ENCODE assay signal across 11 cellular contexts in genomic region chr1:147840909-147841308, GRCh38.
DNase-seq lines count a peak whose midpoint lies in the region; TF ChIP-seq lines count a peak whose summit lies in the region.
"Had no signal": no experiment of that assay in that cellular context is flagged by ENCODE, and none has a peak within 500 bp of the region (broad histone marks: within the 10 kb centered on the region; RNA-seq: fewer than 3 reads in every experiment).

No MANE protein-coding gene starts in this region.

- no peak for TF ChIP-seq EP300 in Ishikawa (IDR thresholded peaks at IDR 0.05; ENCODE audit: borderline replicate concordance)

- H3K36me3 Mint-ChIP-seq in activated naive CD4-positive, alpha-beta T cell treated with anti-CD3 and anti-CD28 coated beads, Interleukin-2, amount 10 ng/mL, durations not matched to agents 7 days and 5 days, result no peaks in the 10 kb centered on the region

- TF ChIP-seq CTCF in uterus (IDR thresholded peaks at IDR 0.05), result no peak

- no peak overlapping the region for H3K4me3 Mint-ChIP-seq in activated naive CD4-positive, alpha-beta T cell treated with anti-CD3 and anti-CD28 coated beads, Interleukin-2, amount 10 ng/mL, durations not matched to agents 7 days and 5 days
- H3K4me3 Mint-ChIP-seq: nephron had no signal

- peaks cover 8% of the 10 kb centered on the region for H3K27me3 Mint-ChIP-seq in activated naive CD4-positive, alpha-beta T cell treated with anti-CD3 and anti-CD28 coated beads, Interleukin-2, amount 10 ng/mL, durations not matched to agents 7 days and 5 days

- no peak overlapping the region for H3K27ac Mint-ChIP-seq in activated naive CD4-positive, alpha-beta T cell treated with anti-CD3 and anti-CD28 coated beads, Interleukin-2, amount 10 ng/mL, durations not matched to agents 7 days and 5 days
- H3K27ac Mint-ChIP-seq: nephron had no signal

- H3K27me3 ChIP-seq in uterus, result no peaks in the 10 kb centered on the region

- TF ChIP-seq POLR2A in uterus (IDR thresholded peaks at IDR 0.05), result no peak

- H3K4me1 Mint-ChIP-seq in activated naive CD4-positive, alpha-beta T cell treated with anti-CD3 and anti-CD28 coated beads, Interleukin-2, amount 10 ng/mL, durations not matched to agents 7 days and 5 days, result no peaks in the 10 kb centered on the region

- H3K27ac ChIP-seq in uterus, result no peak overlapping the region

- no peaks in the 10 kb centered on the region for H3K36me3 ChIP-seq in uterus

- DNase-seq in activated naive CD4-positive, alpha-beta T cell treated with anti-CD3 and anti-CD28 coated beads, Interleukin-2, amount 50 U/mL, for 16 hours, result peak; percentile 12
- no peak for DNase-seq in activated naive CD4-positive, alpha-beta T cell treated with anti-CD3 and anti-CD28 coated beads, Interleukin-2, amount 10 ng/mL, durations not matched to agents 7 days and 5 days
- DNase-seq in cerebellar cortex (ENCODE audit: low spot score), result peak; percentile 17
- DNase-seq in stimulated activated CD8-positive, alpha-beta memory T cell treated with anti-CD3 and anti-CD28 coated beads, Interleukin-4, amount 100 ng/mL, for 48 hours, result peak; percentile 34
- no peak for DNase-seq in uterus
- DNase-seq in middle frontal gyrus (ENCODE audit: extremely low spot score, low spot score), result no peak
- no peak for DNase-seq in KG1 (lab: John Stamatoyannopoulos, UW)
- DNase-seq: amniotic stem cell, NCI-H1436 had no signal

- intact Hi-C loops in uterus (cut with DNase I; ENCODE audit: low total_unique reads), result no loop called here

- no peaks in the 10 kb centered on the region for H3K4me1 ChIP-seq in uterus

- no peak overlapping the region for H3K4me3 ChIP-seq in uterus

- no peaks in the 10 kb centered on the region for H3K9me3 Mint-ChIP-seq in activated naive CD4-positive, alpha-beta T cell treated with anti-CD3 and anti-CD28 coated beads, Interleukin-2, amount 10 ng/mL, durations not matched to agents 7 days and 5 days
- H3K9me3 Mint-ChIP-seq: nephron had no signal

- no peaks in the 10 kb centered on the region for H3K9me3 ChIP-seq in uterus

- CTCF ChIA-PET in activated naive CD4-positive, alpha-beta T cell treated with anti-CD3 and anti-CD28 coated beads, Interleukin-2, amount 10 ng/mL, durations not matched to agents 7 days and 5 days (lab: Charles Lee), result no interaction called here

- TF ChIP-seq RAD21 in Ishikawa (IDR thresholded peaks at IDR 0.05; ENCODE audit: low read depth), result peak; percentile 42

TF ChIP-seq in Ishikawa, 13 proteins besides CTCF, POLR2A, EP300 and RAD21:
- TF ChIP-seq NFIC (IDR thresholded peaks at IDR 0.05), result no peak
- TF ChIP-seq TCF12 (IDR thresholded peaks at IDR 0.05; ENCODE audit: low read depth), result no peak
- no peak for TF ChIP-seq CREB1 (IDR thresholded peaks at IDR 0.05; ENCODE audit: low read depth)
- TF ChIP-seq YY1 (IDR thresholded peaks at IDR 0.05; ENCODE audit: low read depth), result no peak
- TF ChIP-seq EGR1 (IDR thresholded peaks at IDR 0.05), result no peak
- no peak for TF ChIP-seq MAX (IDR thresholded peaks at IDR 0.05)
- TF ChIP-seq REST (IDR thresholded peaks at IDR 0.05; ENCODE audit: low read depth), result no peak
- TF ChIP-seq USF1 (IDR thresholded peaks at IDR 0.05), result no peak
- no peak for TF ChIP-seq TEAD4 (IDR thresholded peaks at IDR 0.05)
- no peak for TF ChIP-seq TAF1 (IDR thresholded peaks at IDR 0.05; ENCODE audit: low read depth)
- TF ChIP-seq FOXM1 (IDR thresholded peaks at IDR 0.05; ENCODE audit: borderline replicate concordance, low read depth), result no peak
- no peak for TF ChIP-seq CEBPB (IDR thresholded peaks at IDR 0.05)

Comparison
In these comparisons a context has a peak if more than half of its experiments do, and no peak if none do; other contexts are left out.
1. DNase-seq: peak in activated naive CD4-positive, alpha-beta T cell treated with anti-CD3 and anti-CD28 coated beads, Interleukin-2, amount 50 U/mL, for 16 hours (single experiment), cerebellar cortex (single experiment) and stimulated activated CD8-positive, alpha-beta memory T cell treated with anti-CD3 and anti-CD28 coated beads, Interleukin-4, amount 100 ng/mL, for 48 hours (single experiment); none in activated naive CD4-positive, alpha-beta T cell treated with anti-CD3 and anti-CD28 coated beads, Interleukin-2, amount 10 ng/mL, durations not matched to agents 7 days and 5 days (single experiment), uterus (0 of 2), middle frontal gyrus (single experiment) and KG1 (single experiment).